ENCODE assay signal across 16 cellular contexts in the genomic region with DNA sequence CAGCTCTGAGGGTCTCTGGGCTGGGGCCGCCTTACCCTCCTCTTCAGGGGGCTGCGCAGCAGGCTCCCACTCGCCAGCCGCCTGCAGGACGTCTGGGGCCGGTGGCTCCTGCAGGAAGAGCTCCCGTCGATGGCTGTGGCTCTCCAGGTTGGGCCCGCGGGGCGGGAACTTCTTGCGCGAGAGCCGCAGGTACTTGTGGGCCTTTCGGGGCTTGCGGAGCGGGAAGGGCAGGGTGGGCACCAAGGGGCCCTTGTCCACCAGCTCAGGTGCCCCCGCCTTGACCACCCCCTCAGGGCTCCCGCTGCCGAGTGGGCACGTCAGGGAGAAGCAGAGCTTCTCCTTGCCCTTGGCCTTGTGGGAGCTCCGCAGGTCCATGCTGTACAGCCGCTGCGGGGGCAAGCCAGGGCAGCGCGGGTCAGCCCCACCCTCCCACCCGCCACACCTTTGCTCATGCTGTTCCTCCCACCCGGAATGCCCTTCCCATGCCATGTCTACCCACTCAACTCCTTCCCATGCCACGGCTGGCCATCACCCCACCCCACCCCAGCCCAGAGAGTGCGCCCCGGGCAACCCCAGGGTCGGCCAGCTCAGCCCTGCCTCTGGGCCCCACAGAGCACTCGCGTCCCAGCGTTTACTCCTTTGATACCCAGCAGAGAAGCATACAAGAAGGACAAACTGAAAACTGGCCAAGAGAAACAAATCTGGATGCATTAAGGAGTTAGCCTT. TPM values are rescaled to one million over a fixed set of nuclear protein-coding genes. Genes with fewer than 3 reads are reported as not detected.
"Had no signal": no experiment of that assay in that cellular context is flagged by ENCODE, and none has a peak within 500 bp of the region (broad histone marks: within the 10 kb centered on the region; RNA-seq: fewer than 3 reads in every experiment).

No MANE protein-coding gene starts in this region.

- H3K79me2 ChIP-seq: parathyroid adenoma had no signal

- H2AFZ ChIP-seq: neural progenitor cell, parathyroid adenoma had no signal

- H3K4me2 ChIP-seq: neural progenitor cell had no signal

- H3K9me3 Mint-ChIP-seq: activated naive CD4-positive, alpha-beta T cell treated with anti-CD3 and anti-CD28 coated beads for 36 hours; activated naive CD8-positive, alpha-beta T cell treated with anti-CD3 and anti-CD28 coated beads, Interleukin-2, amount 50 U/mL, for 24 hours; neural progenitor cell; T-helper 2 cell treated with Interferon-gamma antibody and Interleukin-4, amounts not matched to agents 5 μg/mL and 100 μg/mL, for 36 hours had no signal

- H3K9ac ChIP-seq: neural progenitor cell, parathyroid adenoma had no signal

- H3K4me3 Mint-ChIP-seq: activated naive CD4-positive, alpha-beta T cell treated with anti-CD3 and anti-CD28 coated beads for 36 hours; activated naive CD8-positive, alpha-beta T cell treated with anti-CD3 and anti-CD28 coated beads, Interleukin-2, amount 50 U/mL, for 24 hours; T-helper 2 cell treated with Interferon-gamma antibody and Interleukin-4, amounts not matched to agents 5 μg/mL and 100 μg/mL, for 36 hours had no signal

- DNase-seq: esophagus squamous epithelium, midbrain, upper lobe of right lung had no signal

- H3K4me3 ChIP-seq: ascending aorta, breast epithelium, esophagus squamous epithelium, lung, neural progenitor cell, SJSA1, skin epidermis, upper lobe of right lung had no signal

- H3K27ac Mint-ChIP-seq: activated naive CD4-positive, alpha-beta T cell treated with anti-CD3 and anti-CD28 coated beads for 36 hours; activated naive CD8-positive, alpha-beta T cell treated with anti-CD3 and anti-CD28 coated beads, Interleukin-2, amount 50 U/mL, for 24 hours; neural progenitor cell; T-helper 2 cell treated with Interferon-gamma antibody and Interleukin-4, amounts not matched to agents 5 μg/mL and 100 μg/mL, for 36 hours had no signal

- H3K36me3 Mint-ChIP-seq: neural progenitor cell had no signal

- H3K27me3 Mint-ChIP-seq: activated naive CD8-positive, alpha-beta T cell treated with anti-CD3 and anti-CD28 coated beads, Interleukin-2, amount 50 U/mL, for 24 hours had no signal

- H3K9me3 ChIP-seq: ascending aorta, breast epithelium, esophagus squamous epithelium, SJSA1, upper lobe of right lung had no signal

- H3K4me1 ChIP-seq: ascending aorta, parathyroid adenoma, SJSA1 had no signal

- H3K27me3 ChIP-seq: ascending aorta, breast epithelium, esophagus squamous epithelium, neural progenitor cell, SJSA1, upper lobe of right lung had no signal

- H3K27ac ChIP-seq: ascending aorta, breast epithelium, esophagus squamous epithelium, neural progenitor cell, parathyroid adenoma, SJSA1, skin epidermis, upper lobe of right lung had no signal

- H3K36me3 ChIP-seq: breast epithelium, neural progenitor cell, SJSA1 had no signal

RNA-seq across cellular contexts. Expression of gene APOBEC3H, which starts 37.5 kb away (rescaled TPM):
- total RNA-seq: ascending aorta, fibroblast of villous mesenchyme, lung, myocyte, SJSA1, temporal lobe had no signal
